In the genomic region with DNA sequence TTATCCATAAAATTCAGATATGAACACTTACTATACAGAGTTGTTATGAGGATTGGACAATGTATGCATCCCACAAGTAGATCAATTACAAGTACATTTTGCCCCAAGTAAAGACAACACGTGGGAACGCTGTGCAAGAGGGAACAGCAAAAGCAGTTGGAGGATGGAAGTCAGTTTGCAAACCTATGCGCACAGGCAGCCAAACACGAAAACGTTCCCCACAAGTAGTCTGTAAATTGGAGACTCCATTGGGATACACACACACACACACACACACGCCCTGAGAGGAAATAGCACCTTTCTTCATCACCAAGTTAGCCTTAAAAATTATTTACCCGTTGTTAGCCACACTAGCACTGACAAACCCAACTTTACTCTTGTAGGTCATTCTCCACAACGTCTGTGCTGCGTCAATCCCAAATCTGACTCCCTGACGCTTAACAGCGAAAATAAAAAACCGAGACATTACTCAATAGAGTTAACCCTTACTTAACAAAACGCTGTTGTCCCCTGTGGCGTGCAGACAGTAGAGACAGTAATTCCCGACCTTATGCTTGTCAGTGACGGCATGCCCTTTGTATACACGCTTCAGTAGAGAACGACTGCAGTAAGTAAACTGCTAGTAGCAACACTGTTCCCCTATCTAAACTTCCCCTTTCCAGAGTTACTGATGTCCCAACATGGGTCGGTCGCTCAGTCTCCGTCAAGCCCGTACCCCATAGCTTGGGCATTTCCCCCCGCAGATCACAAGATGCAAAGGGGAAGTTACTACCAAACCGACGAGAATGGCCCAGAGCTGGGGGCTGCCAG, we compare ENCODE assay signal across 8 cellular contexts. TPM values are rescaled to one million over a fixed set of nuclear protein-coding genes. Genes with fewer than 3 reads are reported as not detected.
A peak's percentile ranks its signal among the peaks of the same experiment; 100 is the strongest.
DNase-seq lines count a peak whose midpoint lies in the region; FAIRE-seq and TF ChIP-seq lines count a peak whose summit lies in the region.

No MANE protein-coding gene starts in this region.

- no peaks in the 10 kb centered on the region for H3K9me3 ChIP-seq in mucosa of stomach (ENCODE audit: control insufficient read depth, low read length)
- no peaks in the 10 kb centered on the region for H3K9me3 ChIP-seq in uterus

- H3K36me3 ChIP-seq in mucosa of stomach (ENCODE audit: control insufficient read depth, insufficient read depth, low read length) (no peaks in the 10 kb centered on the region), uterus (no peaks in the 10 kb centered on the region)

- CTCF ChIA-PET in activated naive CD4-positive, alpha-beta T cell treated with anti-CD3 and anti-CD28 coated beads for 36 hours (lab: Charles Lee) = interaction anchor here (0.5 to 1.2 kb wide), 4 partner anchors 63 to 329 kb away, joined by 3 to 6 read pairs (median 4); no protein-coding TSS in a partner anchor

- no peak for TF ChIP-seq CTCF in VCaP (conservative IDR thresholded peaks at IDR 0.05)
- TF ChIP-seq CTCF in uterus (IDR thresholded peaks at IDR 0.05) = no peak

- peaks cover 27% of the 10 kb centered on the region for H3K4me1 Mint-ChIP-seq in activated naive CD4-positive, alpha-beta T cell treated with anti-CD3 and anti-CD28 coated beads for 36 hours (ENCODE audit: low read depth)

- H3K9ac ChIP-seq in mucosa of stomach (ENCODE audit: low read length) = peak overlapping the region; percentile 69

- no peaks in the 10 kb centered on the region for H3K27me3 ChIP-seq in mucosa of stomach (ENCODE audit: control insufficient read depth, insufficient read depth, low read length)
- no peaks in the 10 kb centered on the region for H3K27me3 ChIP-seq in uterus

- H3K27ac ChIP-seq in VCaP = peak overlapping the region; percentile 71
- peak overlapping the region; percentile 69 to 71 for H3K27ac ChIP-seq in uterus

- H3K4me3 Mint-ChIP-seq in activated naive CD4-positive, alpha-beta T cell treated with anti-CD3 and anti-CD28 coated beads for 36 hours = peak overlapping the region; percentile 88

- peaks cover 19% of the 10 kb centered on the region for H3K4me1 ChIP-seq in mucosa of stomach (ENCODE audit: control insufficient read depth, insufficient read depth, low read length)
- no peaks in the 10 kb centered on the region for H3K4me1 ChIP-seq in uterus

- peaks cover under 1% of the 10 kb centered on the region for H3K36me3 Mint-ChIP-seq in activated naive CD4-positive, alpha-beta T cell treated with anti-CD3 and anti-CD28 coated beads for 36 hours (ENCODE audit: low read depth)

- no peaks in the 10 kb centered on the region for H3K27me3 Mint-ChIP-seq in activated naive CD4-positive, alpha-beta T cell treated with anti-CD3 and anti-CD28 coated beads for 36 hours (ENCODE audit: low read depth)

- peak overlapping the region; percentile 36 for H3K27ac Mint-ChIP-seq in activated naive CD4-positive, alpha-beta T cell treated with anti-CD3 and anti-CD28 coated beads for 36 hours

- no peak for FAIRE-seq in H54 (lab: Jason Lieb, UNC)

- TF ChIP-seq POLR2A in H54 (IDR thresholded peaks at IDR 0.05; ENCODE audit: low read depth, low read length) (no peak), erythroblast (IDR thresholded peaks at IDR 0.05; ENCODE audit: low read length) (no peak), uterus (IDR thresholded peaks at IDR 0.05) (no peak)

- DNase-seq in activated naive CD4-positive, alpha-beta T cell treated with anti-CD3 and anti-CD28 coated beads for 36 hours = peak; percentile 63
- DNase-seq in activated naive CD4-positive, alpha-beta T cell treated with Interleukin-2 at 50 U/mL for 16 hours = no peak
- peak; percentile 13 for DNase-seq in H54 (ENCODE audit: insufficient read length, low spot score)
- peak; percentile 73 for DNase-seq in KG1 (lab: John Stamatoyannopoulos, UW)
- DNase-seq in erythroblast (lab: John Stamatoyannopoulos, UW) = peak; percentile 61 to 70
- peak; percentile 20 to 35 for DNase-seq in uterus

- peaks cover under 1% of the 10 kb centered on the region for H3K9me3 Mint-ChIP-seq in activated naive CD4-positive, alpha-beta T cell treated with anti-CD3 and anti-CD28 coated beads for 36 hours

- H3K4me3 ChIP-seq in mucosa of stomach (ENCODE audit: low read length) = peak overlapping the region; percentile 85
- H3K4me3 ChIP-seq in uterus = peak overlapping the region; percentile 64 to 66

- intact Hi-C loops in activated naive CD4-positive, alpha-beta T cell treated with anti-CD3 and anti-CD28 coated beads for 36 hours (cut with micrococcal nuclease) = loop anchor here (1.0 to 2.0 kb wide), 10 partner anchors 29 to 1413 kb away; partner anchors contain the start of genes BDH2, CENPE, PPP3CA and SLC9B1
- intact Hi-C loops in uterus (cut with DNase I; ENCODE audit: low total_unique reads) = loop anchor here (10.0 kb wide), 1 partner anchor 65 kb away; the partner anchor contains the start of gene UBE2D3

RNA-seq across cellular contexts. Expression of gene MANBA, which starts 0.7 kb away (rescaled TPM):
- total RNA-seq in activated naive CD4-positive, alpha-beta T cell treated with anti-CD3 and anti-CD28 coated beads for 36 hours = 10 to 100 TPM in 1 of 2 experiments, 1 to 10 TPM in 1; 9.8 to 11.0 TPM
- 10 to 100 TPM in 2 of 4 donors, 1 to 10 TPM in 2; 6.4 to 41.5 (median 17.8) TPM for total RNA-seq in uterus
